1 cellular context compared by ENCODE assay signal in genomic region chr2:1740714-1741584, GRCh38.
TF ChIP-seq lines count a peak whose summit lies in the region.

No MANE protein-coding gene starts in this region.

TF ChIP-seq in H1, 55 proteins besides CTCF, POLR2A, EP300 and RAD21:
- TF ChIP-seq SUZ12 (IDR thresholded peaks at IDR 0.05; ENCODE audit: low read length): no peak
- TF ChIP-seq TCF12 (IDR thresholded peaks at IDR 0.05; ENCODE audit: low read depth, low read length): no peak
- no peak for TF ChIP-seq BCL11A (IDR thresholded peaks at IDR 0.05; ENCODE audit: low read depth in 2 of 2, low read length in 2 of 2)
- TF ChIP-seq NANOG (IDR thresholded peaks at IDR 0.05; ENCODE audit: insufficient read depth, low read depth, low read length, poor library complexity, severe bottlenecking): no peak
- no peak for TF ChIP-seq YY1 (IDR thresholded peaks at IDR 0.05; ENCODE audit: low read depth, low read length)
- no peak for TF ChIP-seq SP4 (IDR thresholded peaks at IDR 0.05; ENCODE audit: low read length)
- TF ChIP-seq ATF3 (IDR thresholded peaks at IDR 0.05; ENCODE audit: insufficient read depth, low read depth, low read length): no peak
- TF ChIP-seq EGR1 (IDR thresholded peaks at IDR 0.05; ENCODE audit: borderline replicate concordance, low read depth, low read length): no peak
TF ChIP-seq in H1: peak in this region for 0.
